ENCODE assay signal across 17 cellular contexts in the genomic region with DNA sequence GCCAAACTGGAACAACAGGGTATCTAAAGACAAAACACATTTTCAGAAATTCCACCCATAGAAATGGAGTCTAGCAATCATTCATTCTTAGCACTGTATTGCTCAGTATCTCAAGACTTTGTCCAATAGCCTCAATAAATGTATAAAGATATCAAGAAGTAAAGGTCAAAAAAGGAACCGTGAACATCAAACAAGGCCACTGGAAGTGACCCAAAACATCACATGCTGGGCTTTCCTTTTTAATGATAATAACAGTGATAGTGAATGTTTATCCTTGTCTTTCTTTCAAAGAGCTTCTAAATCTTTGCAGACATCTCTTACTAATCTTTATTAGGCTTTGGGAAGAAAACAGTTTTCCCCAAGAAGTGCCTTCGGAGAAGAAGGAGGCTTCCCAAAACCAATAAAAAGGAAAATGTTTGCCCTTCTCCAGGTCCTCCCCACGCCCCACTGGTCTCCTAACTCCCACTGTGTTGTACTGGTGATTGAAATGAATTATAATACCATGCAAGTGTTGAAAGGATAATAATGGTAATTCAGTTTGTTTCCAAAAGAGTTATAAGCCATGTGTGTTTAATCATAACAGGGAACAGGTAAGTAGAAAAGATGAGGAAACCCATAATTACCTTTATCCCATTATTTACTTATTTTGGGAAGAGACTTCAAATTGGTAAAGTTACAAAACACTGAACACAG. TPM values are rescaled to one million over a fixed set of nuclear protein-coding genes. Genes with fewer than 3 reads are reported as not detected.
DNase-seq lines count a peak whose midpoint lies in the region; ATAC-seq, FAIRE-seq and TF ChIP-seq lines count a peak whose summit lies in the region.
"Had no signal": no experiment of that assay in that cellular context is flagged by ENCODE, and none has a peak within 500 bp of the region (broad histone marks: within the 10 kb centered on the region; RNA-seq: fewer than 3 reads in every experiment).

No MANE protein-coding gene starts in this region.

- H3K27me3 Mint-ChIP-seq in GM23338 (ENCODE audit: insufficient read depth, low read depth, poor library complexity) = peaks cover 78% of the 10 kb centered on the region
- no peaks in the 10 kb centered on the region for H3K27me3 Mint-ChIP-seq in activated T-cell treated with anti-CD3 and anti-CD28 coated beads, Interleukin-2, amount 50 U/mL, for 24 hours

- peaks cover 40% of the 10 kb centered on the region for H3K4me1 Mint-ChIP-seq in GM23338
- H3K4me1 Mint-ChIP-seq in activated T-cell treated with anti-CD3 and anti-CD28 coated beads, Interleukin-2, amount 50 U/mL, for 24 hours (ENCODE audit: low read depth) = peaks cover 13% of the 10 kb centered on the region

- H3K36me3 Mint-ChIP-seq in GM23338 (ENCODE audit: low read depth) = no peaks in the 10 kb centered on the region
- peaks cover 3% of the 10 kb centered on the region for H3K36me3 Mint-ChIP-seq in activated T-cell treated with anti-CD3 and anti-CD28 coated beads, Interleukin-2, amount 50 U/mL, for 24 hours (ENCODE audit: low read depth)

- intact Hi-C loops in gastrocnemius medialis (cut with DNase I; ENCODE audit: low total_unique reads) = no loop called here

- no peak overlapping the region for H3K4me3 Mint-ChIP-seq in GM23338
- no peak overlapping the region for H3K4me3 Mint-ChIP-seq in activated T-cell treated with anti-CD3 and anti-CD28 coated beads, Interleukin-2, amount 50 U/mL, for 24 hours

- no peaks in the 10 kb centered on the region for H4K20me1 ChIP-seq in GM23338 (replicated peaks; ENCODE audit: insufficient read depth)
- H4K20me1 ChIP-seq in keratinocyte (ENCODE audit: control insufficient read depth, extremely low read depth, insufficient read depth, low read length) = peaks cover 6% of the 10 kb centered on the region

- in situ Hi-C loops in gastrocnemius medialis (cut with MboI; ENCODE audit: low sequenced_read_pairs in 4 of 4) = no loop called here

- H3K9me2 ChIP-seq in GM23338 (ENCODE audit: insufficient read depth) = no peaks in the 10 kb centered on the region

- H3K4me1 ChIP-seq in GM23338 (ENCODE audit: insufficient read depth) (peaks cover 29% of the 10 kb centered on the region), keratinocyte (ENCODE audit: control insufficient read depth, extremely low read depth, insufficient read depth, low read length) (peaks cover 53% of the 10 kb centered on the region), small intestine (ENCODE audit: control insufficient read depth in 2 of 2, insufficient read depth in 1 of 2, low read depth in 1 of 2, low read length in 1 of 2) (no peaks in the 10 kb centered on the region), gastrocnemius medialis (no peaks in the 10 kb centered on the region)

- H3K9ac ChIP-seq in keratinocyte (ENCODE audit: control insufficient read depth, extremely low read depth, insufficient read depth, low read length) = no peak overlapping the region

- H3F3A ChIP-seq in GM23338 (replicated peaks; ENCODE audit: low read depth) = no peaks in the 10 kb centered on the region

- TF ChIP-seq POLR2A in gastrocnemius medialis (IDR thresholded peaks at IDR 0.05) = no peak

- H3K9me3 ChIP-seq in keratinocyte (ENCODE audit: control insufficient read depth, low read depth, low read length) (no peaks in the 10 kb centered on the region), small intestine (ENCODE audit: control insufficient read depth, low read depth) (no peaks in the 10 kb centered on the region), gastrocnemius medialis (no peaks in the 10 kb centered on the region)

- no peaks in the 10 kb centered on the region for H3K79me2 ChIP-seq in GM23338 (replicated peaks; ENCODE audit: insufficient read depth)
- peaks cover 58% of the 10 kb centered on the region for H3K79me2 ChIP-seq in keratinocyte (ENCODE audit: control insufficient read depth, insufficient read depth, low read length)

- ATAC-seq in GM23338 (peak; percentile 16; the same call in 2 of the 3 replicates), gastrocnemius medialis (no peak)

- TF ChIP-seq CTCF in GM23338 (conservative IDR thresholded peaks at IDR 0.05; ENCODE audit: low read depth in 2 of 2) (no peak), keratinocyte (optimal IDR thresholded peaks at IDR 0.05 in 1 of 3, IDR thresholded peaks at IDR 0.05 in 1 of 3, conservative IDR thresholded peaks at IDR 0.05 in 1 of 3; ENCODE audit: extremely low read depth in 1 of 3, insufficient read depth in 2 of 3, low read length in 3 of 3) (no peak), gastrocnemius medialis (IDR thresholded peaks at IDR 0.05 in 4 of 5, conservative IDR thresholded peaks at IDR 0.05 in 1 of 5) (no peak)

- H3K27ac ChIP-seq in GM23338 (ENCODE audit: low read depth) (no peak overlapping the region), keratinocyte (ENCODE audit: control insufficient read depth, insufficient read depth, low read length) (no peak overlapping the region), small intestine (ENCODE audit: low read depth in 1 of 2, low read length in 1 of 2) (peak overlapping the region in 1 of 2 donors; percentile 11), gastrocnemius medialis (no peak overlapping the region)

- WGBS in small intestine, 3 donors = 8 to 39% (median 30%) methylated on average over 3 of the region's 3 CpGs

- dilution Hi-C loops in keratinocyte (cut with MboI; ENCODE audit: extremely low pct_ligation_motif_present, low sequenced_read_pairs) = no loop called here

- H3K9me3 Mint-ChIP-seq in GM23338 = no peaks in the 10 kb centered on the region
- no peaks in the 10 kb centered on the region for H3K9me3 Mint-ChIP-seq in activated T-cell treated with anti-CD3 and anti-CD28 coated beads, Interleukin-2, amount 50 U/mL, for 24 hours

- H3K27me3 ChIP-seq in GM23338 (ENCODE audit: insufficient read depth) (peaks cover 95% of the 10 kb centered on the region), keratinocyte (ENCODE audit: control insufficient read depth, extremely low read depth, insufficient read depth, low read length) (no peaks in the 10 kb centered on the region), small intestine (ENCODE audit: control insufficient read depth in 2 of 2, insufficient read depth in 2 of 2, low read length in 2 of 2) (no peaks in the 10 kb centered on the region), gastrocnemius medialis (no peaks in the 10 kb centered on the region)

- H2AFZ ChIP-seq in GM23338 = no peak overlapping the region
- H2AFZ ChIP-seq in keratinocyte (ENCODE audit: control insufficient read depth, low read length) = no peak overlapping the region

- no peaks in the 10 kb centered on the region for H3K36me3 ChIP-seq in GM23338 (ENCODE audit: insufficient read depth)
- peaks cover 2 to 8% of the 10 kb centered on the region in 2 experiments for H3K36me3 ChIP-seq in keratinocyte (ENCODE audit: control insufficient read depth in 2 of 2, extremely low read depth in 1 of 2, insufficient read depth in 2 of 2, low read length in 2 of 2)
- no peaks in the 10 kb centered on the region for H3K36me3 ChIP-seq in small intestine (ENCODE audit: control insufficient read depth in 2 of 2, insufficient read depth in 2 of 2, low read length in 2 of 2)
- no peaks in the 10 kb centered on the region for H3K36me3 ChIP-seq in gastrocnemius medialis

- no peak overlapping the region for H3K27ac Mint-ChIP-seq in GM23338
- H3K27ac Mint-ChIP-seq in activated T-cell treated with anti-CD3 and anti-CD28 coated beads, Interleukin-2, amount 50 U/mL, for 24 hours = no peak overlapping the region

- no peaks in the 10 kb centered on the region for H3K9me1 ChIP-seq in keratinocyte (ENCODE audit: control insufficient read depth, extremely low read depth, insufficient read depth, low read length)

- DNase-seq in GM23338 (ENCODE audit: low spot score) (peak; percentile 12), NCI-H1417 treated with DMSO at 0.1 percent for 48 hours (lab: John Stamatoyannopoulos, UW) (peak; percentile 50), keratinocyte (ENCODE audit: low read depth, low spot score) (no peak), small intestine (peak; percentile 79), gastrocnemius medialis (no peak), hepatic stellate cell (ENCODE audit: low spot score) (no peak)
- no peak for DNase-seq in activated T-cell treated with anti-CD3 and anti-CD28 coated beads, Interleukin-2, amount 50 U/mL, for 24 hours
- DNase-seq: ACHN, DMS53, MM.1S, NCI-H1105, NCI-H187, NCI-H774, RPMI8226, SIG-M5 had no signal

- no peak overlapping the region; the same call in 1 of the 2 replicates for H3K4me2 ChIP-seq in GM23338
- no peak overlapping the region for H3K4me2 ChIP-seq in keratinocyte (ENCODE audit: control insufficient read depth, extremely low read depth, insufficient read depth, low read depth, low read length)

- FAIRE-seq in keratinocyte (lab: Jason Lieb, UNC) (peak; percentile 13), small intestine (lab: Jason Lieb, UNC) (no peak)
- FAIRE-seq: GM19239 had no signal

- H3K4me3 ChIP-seq in GM23338 = no peak overlapping the region
- H3K4me3 ChIP-seq in keratinocyte (ENCODE audit: control insufficient read depth in 2 of 3, extremely low read depth in 1 of 3, insufficient read depth in 2 of 3, low read depth in 1 of 3, low read length in 3 of 3) = no peak overlapping the region
- no peak overlapping the region for H3K4me3 ChIP-seq in small intestine (ENCODE audit: low read depth in 1 of 2, low read length in 2 of 2)
- no peak overlapping the region for H3K4me3 ChIP-seq in gastrocnemius medialis

RNA-seq across cellular contexts. Expression of gene RNF43, which starts 18.6 kb away (rescaled TPM):
- total RNA-seq in GM23338 (2014; rRNA removed; shearing (Covaris generic)) = 0.62 and 2.2 TPM in 2 replicates
- polyA plus RNA-seq in GM23338 (2016; fragmentation: Nextera tagmentation; extraction: Ambion mirVana) (0.58 and 0.66 TPM in 2 replicates), keratinocyte (5.3 to 16.4 TPM (median 15.0 TPM) in 3 replicates), small intestine (10 to 100 TPM in 1 of 3 donors, 1 to 10 TPM in 2; 3.5 to 25.8 (median 5.6) TPM)
- polyA plus RNA-seq in keratinocyte (2011; ENCODE audit: low read depth) = 6.5 TPM
- polyA plus RNA-seq in keratinocyte (2011; cell fraction: cytosol; rRNA removed) = 7.6 and 9.6 TPM in 2 replicates
- 36.2 and 39.0 TPM in 2 replicates for polyA plus RNA-seq in keratinocyte (2011; cell fraction: nucleus; rRNA removed)
- 8.3 and 16.0 TPM in 2 replicates for polyA plus RNA-seq in keratinocyte (2012; ENCODE audit: low replicate concordance)
- polyA minus RNA-seq in keratinocyte = 8.0 to 23.8 TPM (median 16.6 TPM) in 3 replicates
- 2.7 TPM for polyA minus RNA-seq in keratinocyte (2011; cell fraction: cytosol; rRNA and poly(A)+ RNA removed)
- 21.7 and 32.8 TPM in 2 replicates for polyA minus RNA-seq in keratinocyte (2011; cell fraction: nucleus; rRNA and poly(A)+ RNA removed)
- total RNA-seq in gastrocnemius medialis = under 1 TPM in 1 of 4 donors, not detected in 3; 0.20 TPM
- total RNA-seq: NCI-H460 had no signal

RNA-seq across cellular contexts. Expression of gene SUPT4H1, which starts 46.7 kb away (rescaled TPM):
- 82.2 and 87.0 TPM in 2 replicates for total RNA-seq in GM23338 (2014; rRNA removed; shearing (Covaris generic))
- polyA plus RNA-seq in GM23338 (2016; fragmentation: Nextera tagmentation; extraction: Ambion mirVana) (73.9 and 83.7 TPM in 2 replicates), keratinocyte (107 to 206 TPM (median 161 TPM) in 3 replicates), small intestine (10 to 100 TPM; 70.3 to 79.8 (median 79.6) TPM)
- 113 TPM for polyA plus RNA-seq in keratinocyte (2011; ENCODE audit: low read depth)
- polyA plus RNA-seq in keratinocyte (2011; cell fraction: cytosol; rRNA removed) = 99.9 and 137 TPM in 2 replicates
- polyA plus RNA-seq in keratinocyte (2011; cell fraction: nucleus; rRNA removed) = 65.9 and 75.0 TPM in 2 replicates
- 90.7 and 125 TPM in 2 replicates for polyA plus RNA-seq in keratinocyte (2012; ENCODE audit: low replicate concordance)
- 28.7 to 77.6 TPM (median 57.7 TPM) in 3 replicates for polyA minus RNA-seq in keratinocyte
- 36.6 TPM for polyA minus RNA-seq in keratinocyte (2011; cell fraction: cytosol; rRNA and poly(A)+ RNA removed)
- polyA minus RNA-seq in keratinocyte (2011; cell fraction: nucleus; rRNA and poly(A)+ RNA removed) = 11.6 and 18.3 TPM in 2 replicates
- 10 to 100 TPM; 39.6 to 49.0 (median 41.1) TPM for total RNA-seq in gastrocnemius medialis

Comparison
In these comparisons a context has a peak if more than half of its experiments do, and no peak if none do; other contexts are left out.
1. DNase-seq: peak in GM23338 (single experiment), NCI-H1417 treated with DMSO at 0.1 percent for 48 hours (single experiment) and small intestine (single experiment); none in keratinocyte (single experiment), gastrocnemius medialis (0 of 2), hepatic stellate cell (single experiment) and activated T-cell treated with anti-CD3 and anti-CD28 coated beads, Interleukin-2, amount 50 U/mL, for 24 hours (single experiment).